8 cellular contexts compared by ENCODE assay signal in genomic region chr1:41662061-41662655, GRCh38.
A peak's percentile ranks its signal among the peaks of the same experiment; 100 is the strongest.
DNase-seq lines count a peak whose midpoint lies in the region; ATAC-seq, FAIRE-seq and TF ChIP-seq lines count a peak whose summit lies in the region.

No MANE protein-coding gene starts in this region.

- peaks cover 0 to 40% (median 11%) of the 10 kb centered on the region in 11 experiments; a peak in 7 of 22 replicates for H4K20me1 ChIP-seq in BLaER1 treated with 17β-estradiol and CSF1 and Interleukin-3, amounts not matched to agents 10 nM and 100 nM
- no peaks in the 10 kb centered on the region for H4K20me1 ChIP-seq in hepatocyte (ENCODE audit: insufficient read depth, poor library complexity, severe bottlenecking)

- ATAC-seq in HG03442 (IDR thresholded peaks at IDR 0.05; ENCODE audit: unreplicated experiment): peak; percentile 49

- peak overlapping the region; percentile 85 to 100 (median 98) for H3K4me2 ChIP-seq in BLaER1 treated with 17β-estradiol and CSF1 and Interleukin-3, amounts not matched to agents 10 nM and 100 nM
- H3K4me2 ChIP-seq in hepatocyte: peak overlapping the region; percentile 96

- TF ChIP-seq CTCF in hepatocyte (IDR thresholded peaks at IDR 0.05; ENCODE audit: poor library complexity): no peak

- FAIRE-seq in GM19239 (lab: Jason Lieb, UNC): no peak

- H3K4me3 ChIP-seq in BLaER1 treated with 17β-estradiol and CSF1 and Interleukin-3, amounts not matched to agents 10 nM and 100 nM: peak overlapping the region; percentile 67 to 92 (median 79)
- H3K4me3 ChIP-seq in hepatocyte (peak overlapping the region; percentile 77), skeletal muscle cell (ENCODE audit: low read depth, low read length) (peak overlapping the region; percentile 77)

- H2AFZ ChIP-seq in hepatocyte: peak overlapping the region; percentile 52

- H3K9ac ChIP-seq in BLaER1 treated with 17β-estradiol and CSF1 and Interleukin-3, amounts not matched to agents 10 nM and 100 nM: peak overlapping the region; percentile 77 to 92 (median 85)

- DNase-seq in GM19239 (ENCODE audit: insufficient read length, low spot score) (peak; percentile 93), T follicular helper cell (ENCODE audit: low read depth) (peak; percentile 53), amniotic epithelial cell (ENCODE audit: low read depth) (peak; percentile 67), hepatocyte (ENCODE audit: low spot score) (peak; percentile 82), skeletal muscle cell (ENCODE audit: low read depth) (peak; percentile 59), NCI-H1436 (lab: John Stamatoyannopoulos, UW) (no peak)

- peaks cover 0 to 3% (median 0%) of the 10 kb centered on the region in 11 experiments; a peak in 1 of 22 replicates for H3K27me3 ChIP-seq in BLaER1 treated with 17β-estradiol and CSF1 and Interleukin-3, amounts not matched to agents 10 nM and 100 nM
- peaks cover 29% of the 10 kb centered on the region for H3K27me3 ChIP-seq in hepatocyte

- H3K4me1 ChIP-seq in BLaER1 treated with 17β-estradiol and CSF1 and Interleukin-3, amounts not matched to agents 10 nM and 100 nM: peaks cover 74 to 93% (median 88%) of the 10 kb centered on the region in 10 experiments
- H3K4me1 ChIP-seq in hepatocyte (ENCODE audit: insufficient read depth): peaks cover 12% of the 10 kb centered on the region

- 2% methylated on average over 44 of the region's 91 CpGs for WGBS in hepatocyte (ENCODE audit: low lambda C conversion rate, missing lambda C conversion rate)

- no peaks in the 10 kb centered on the region for H3K79me2 ChIP-seq in hepatocyte

- H3K36me3 ChIP-seq in BLaER1 treated with 17β-estradiol and CSF1 and Interleukin-3, amounts not matched to agents 10 nM and 100 nM: 0 out of 22 replicates have a peak, but pooled peaks cover 0 to 5% (median 0%) of the 10 kb centered on the region in 11 experiments
- H3K36me3 ChIP-seq in hepatocyte (replicated peaks; ENCODE audit: insufficient read depth, low read depth): no peaks in the 10 kb centered on the region

- no peaks in the 10 kb centered on the region for H3K9me3 ChIP-seq in BLaER1 treated with 17β-estradiol and CSF1 and Interleukin-3, amounts not matched to agents 10 nM and 100 nM (replicated peaks in 1 of 11)
- H3K9me3 ChIP-seq in hepatocyte (ENCODE audit: low read depth): no peaks in the 10 kb centered on the region

- no peaks in the 10 kb centered on the region for H3K9me2 ChIP-seq in hepatocyte (replicated peaks; ENCODE audit: insufficient read depth)

- H3K27ac ChIP-seq in BLaER1 treated with 17β-estradiol and CSF1 and Interleukin-3, amounts not matched to agents 10 nM and 100 nM: peak overlapping the region; percentile 64 to 93 (median 84)
- H3K27ac ChIP-seq in hepatocyte: peak overlapping the region; percentile 83
